28 cellular contexts compared by ENCODE assay signal in the genomic region with DNA sequence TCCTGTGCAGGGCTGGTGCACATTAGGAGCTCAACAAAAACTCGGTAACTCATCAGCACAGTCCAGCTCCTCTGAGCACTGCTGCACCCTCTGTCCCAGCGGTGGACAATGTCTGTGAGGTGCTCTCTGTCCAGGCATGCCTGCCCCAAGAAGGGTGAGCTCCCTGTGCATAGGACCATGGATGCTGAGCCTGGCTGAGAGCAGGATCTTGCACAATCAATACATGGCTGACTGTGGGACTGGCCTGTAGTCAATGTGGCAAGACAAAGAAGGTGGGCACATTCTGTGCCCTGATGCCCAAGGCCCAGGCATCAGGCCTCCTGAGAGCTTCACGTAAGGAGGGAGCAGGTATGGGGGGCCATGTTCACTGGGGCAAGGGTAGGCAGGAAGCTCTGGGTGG.
"Had no signal": no experiment of that assay in that cellular context is flagged by ENCODE, and none has a peak within 500 bp of the region (broad histone marks: within the 10 kb centered on the region; RNA-seq: fewer than 3 reads in every experiment).

No MANE protein-coding gene starts in this region.

- H3K4me3 Mint-ChIP-seq: immature natural killer cell; mesothelial cell of epicardium; naive B cell; natural killer cell; nephron progenitor cell; neural progenitor cell; stimulated activated effector memory CD8-positive, alpha-beta T cell treated with anti-CD3 and anti-CD28 coated beads, Interleukin-12 subunit alpha, Interleukin-12 subunit beta, amount 100 ng/mL, for 72 hours; stimulated activated naive CD8-positive, alpha-beta T cell treated with anti-CD3 and anti-CD28 coated beads, Interleukin-15, amount 100 ng/mL, for 72 hours; type B pancreatic cell had no signal

- H3K4me1 Mint-ChIP-seq: immature natural killer cell; natural killer cell; neural progenitor cell; stimulated activated effector memory CD8-positive, alpha-beta T cell treated with anti-CD3 and anti-CD28 coated beads, Interleukin-12 subunit alpha, Interleukin-12 subunit beta, amount 100 ng/mL, for 72 hours; stimulated activated naive CD8-positive, alpha-beta T cell treated with anti-CD3 and anti-CD28 coated beads, Interleukin-15, amount 100 ng/mL, for 72 hours had no signal

- H3K27me3 ChIP-seq: left lung, neural progenitor cell, pancreas, sigmoid colon, spleen, tibial nerve had no signal

- H3K36me3 Mint-ChIP-seq: immature natural killer cell; natural killer cell; stimulated activated effector memory CD8-positive, alpha-beta T cell treated with anti-CD3 and anti-CD28 coated beads, Interleukin-12 subunit alpha, Interleukin-12 subunit beta, amount 100 ng/mL, for 72 hours; type B pancreatic cell had no signal

- H3K27me3 Mint-ChIP-seq: naive B cell had no signal

- DNase-seq: hypothalamus; immature natural killer cell; kidney; left colon; left lung; lower lobe of right lung; mammary epithelial cell; naive B cell; natural killer cell; nephron progenitor cell; pancreas; posterior cingulate gyrus; retina; right cardiac atrium; sigmoid colon; small intestine; spleen; stimulated activated CD4-positive, alpha-beta T cell treated with anti-CD3 and anti-CD28 coated beads, Interleukin-4, amount 100 ng/mL, for 24 hours; stimulated activated naive CD4-positive, alpha-beta T cell treated with Interleukin-2 at 50 U/mL for 16 hours; stimulated activated naive CD8-positive, alpha-beta T cell treated with anti-CD3 and anti-CD28 coated beads, Interleukin-15, amount 100 ng/mL, for 72 hours; substantia nigra had no signal

- H3K36me3 ChIP-seq: left lung, lower lobe of right lung, neural progenitor cell, pancreas, prostate gland, sigmoid colon, spleen, tibial nerve had no signal

- H3K4me3 ChIP-seq: left lung, lower lobe of right lung, neural progenitor cell, pancreas, prostate gland, sigmoid colon, spleen, tibial nerve had no signal

- H3K27ac Mint-ChIP-seq: immature natural killer cell; mesothelial cell of epicardium; naive B cell; natural killer cell; nephron progenitor cell; neural progenitor cell; stimulated activated effector memory CD8-positive, alpha-beta T cell treated with anti-CD3 and anti-CD28 coated beads, Interleukin-12 subunit alpha, Interleukin-12 subunit beta, amount 100 ng/mL, for 72 hours; stimulated activated naive CD8-positive, alpha-beta T cell treated with anti-CD3 and anti-CD28 coated beads, Interleukin-15, amount 100 ng/mL, for 72 hours; type B pancreatic cell had no signal

- H3K9me3 ChIP-seq: lower lobe of right lung, pancreas, prostate gland, sigmoid colon had no signal

- H3K4me1 ChIP-seq: left lung, lower lobe of right lung, neural progenitor cell, pancreas, prostate gland, sigmoid colon, spleen, tibial nerve had no signal

- H2AFZ ChIP-seq: neural progenitor cell had no signal

- H3K4me2 ChIP-seq: neural progenitor cell had no signal

- H3K27ac ChIP-seq: left lung, lower lobe of right lung, neural progenitor cell, pancreas, prostate gland, sigmoid colon, spleen, tibial nerve had no signal

- H3K9ac ChIP-seq: neural progenitor cell had no signal

- FAIRE-seq: islet of Langerhans, kidney, pancreas, small intestine had no signal
